In the genomic region with DNA sequence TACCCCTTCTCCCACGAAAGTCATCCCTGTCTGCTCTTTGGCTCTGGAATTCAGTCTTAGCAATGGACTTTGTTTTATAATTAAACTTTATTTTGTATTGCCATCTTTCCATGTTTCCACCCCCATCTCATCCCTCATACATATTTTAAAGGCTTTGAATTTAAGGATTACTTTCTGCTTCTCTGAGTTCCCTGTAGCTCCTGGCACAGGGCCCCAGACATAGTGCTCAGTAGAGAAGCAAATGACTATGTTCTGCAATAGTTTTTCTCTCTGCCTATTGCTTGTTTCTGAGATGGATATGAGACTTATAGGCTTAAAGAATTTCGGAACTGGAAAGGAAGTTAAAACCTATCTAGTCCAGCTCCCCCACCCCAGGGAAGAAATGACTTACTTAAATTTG, we compare ENCODE assay signal across 26 cellular contexts.
DNase-seq lines count a peak whose midpoint lies in the region; ATAC-seq and TF ChIP-seq lines count a peak whose summit lies in the region.
"Had no signal": no experiment of that assay in that cellular context is flagged by ENCODE, and none has a peak within 500 bp of the region (broad histone marks: within the 10 kb centered on the region; RNA-seq: fewer than 3 reads in every experiment).

No MANE protein-coding gene starts in this region.

- H3K4me3 ChIP-seq in left ventricle myocardium inferior (no peak overlapping the region), skeletal muscle tissue (ENCODE audit: low read length in 3 of 3) (no peak overlapping the region)
- H3K4me3 ChIP-seq: BLaER1, HAP-1, PC-9, SJSA1 had no signal

- peak overlapping the region; percentile 25 for H3K27ac Mint-ChIP-seq in activated B cell treated with CpG ODN at 0.5 μM for 24 hours
- peak overlapping the region; percentile 29 for H3K27ac Mint-ChIP-seq in mesothelial cell of epicardium
- H3K27ac Mint-ChIP-seq: CD4-positive, CD25-positive, alpha-beta regulatory T cell; HFFc6 had no signal

- peaks cover 58% of the 10 kb centered on the region for H3K4me1 ChIP-seq in left ventricle myocardium inferior
- peaks cover 39 to 42% (median 39%) of the 10 kb centered on the region in 3 donors for H3K4me1 ChIP-seq in skeletal muscle tissue (ENCODE audit: control insufficient read depth in 3 of 3, insufficient read depth in 3 of 3, low read length in 3 of 3)

- DNase-seq in left ventricle myocardium inferior = no peak
- no peak for DNase-seq in left ventricle myocardium superior
- no peak for DNase-seq in activated B cell treated with CpG ODN at 0.5 μM for 24 hours
- no peak for DNase-seq in mesothelial cell of epicardium (ENCODE audit: low spot score in 2 of 2, unreplicated experiment in 2 of 2)
- no peak for DNase-seq in stimulated activated CD4-positive, alpha-beta T cell treated with anti-CD3 and anti-CD28 coated beads, Interleukin-4, amount 100 ng/mL, for 1 hour
- DNase-seq in NCI-H226 = no peak
- no peak for DNase-seq in activated CD8-positive, alpha-beta memory T cell treated with anti-CD3 and anti-CD28 coated beads for 24 hours
- DNase-seq: CD4-positive, CD25-positive, alpha-beta regulatory T cell; GOT3; HFFc6; Karpas-422; NCI-H1105; NCI-H1436 treated with DMSO at 0.1 percent for 48 hours; NCI-H187 treated with DMSO at 0.1 percent for 48 hours; NCI-H2171 treated with DMSO at 0.1 percent for 48 hours; NCI-H446; NCI-H524 treated with DMSO at 0.1 percent for 48 hours; NCI-H774; NK-92 treated with Interleukin-12 subunit alpha and Interleukin-12 subunit beta, amount 100 ng/mL, for 24 hours; PC-9; Right ventricle myocardium superior had no signal

- POLR2A ChIA-PET in activated B cell treated with CpG ODN at 0.5 μM for 24 hours (lab: Charles Lee) = interaction anchor here (0.8 to 2.3 kb wide), 5 partner anchors 8 to 612 kb away, joined by 3 to 10 read pairs (median 4); no protein-coding TSS in a partner anchor

- H3K36me3 ChIP-seq in left ventricle myocardium inferior = no peaks in the 10 kb centered on the region
- H3K36me3 ChIP-seq in skeletal muscle tissue (ENCODE audit: control insufficient read depth in 3 of 3, insufficient read depth in 3 of 3, low read length in 3 of 3) = no peaks in the 10 kb centered on the region
- H3K36me3 ChIP-seq: BLaER1, HAP-1 had no signal

- H3K27me3 ChIP-seq in left ventricle myocardium inferior (ENCODE audit: low read depth) = no peaks in the 10 kb centered on the region
- H3K27me3 ChIP-seq in skeletal muscle tissue (ENCODE audit: control insufficient read depth in 3 of 3, insufficient read depth in 3 of 3, low read length in 3 of 3) = no peaks in the 10 kb centered on the region
- H3K27me3 ChIP-seq: BLaER1, SJSA1 had no signal

- no peak for ATAC-seq in left ventricle myocardium superior
- ATAC-seq in activated B cell treated with CpG ODN at 0.5 μM for 24 hours (ENCODE audit: low read depth) = no peak
- ATAC-seq: HepG2 had no signal

- H3K9me3 ChIP-seq in left ventricle myocardium inferior (replicated peaks) = no peaks in the 10 kb centered on the region
- no peaks in the 10 kb centered on the region for H3K9me3 ChIP-seq in skeletal muscle tissue (ENCODE audit: control insufficient read depth in 3 of 3, low read length in 3 of 3)
- H3K9me3 ChIP-seq: BLaER1, HAP-1, SJSA1 had no signal

- no peak overlapping the region for H3K9ac ChIP-seq in skeletal muscle tissue (ENCODE audit: low read depth in 1 of 3, low read length in 3 of 3)
- H3K9ac ChIP-seq: BLaER1 had no signal

- no peaks in the 10 kb centered on the region for H3K9me3 Mint-ChIP-seq in activated B cell treated with CpG ODN at 0.5 μM for 24 hours
- H3K9me3 Mint-ChIP-seq in mesothelial cell of epicardium = no peaks in the 10 kb centered on the region
- H3K9me3 Mint-ChIP-seq: CD4-positive, CD25-positive, alpha-beta regulatory T cell; HFFc6 had no signal

- H3K36me3 Mint-ChIP-seq in activated B cell treated with CpG ODN at 0.5 μM for 24 hours (ENCODE audit: low read depth) = no peaks in the 10 kb centered on the region
- H3K36me3 Mint-ChIP-seq in mesothelial cell of epicardium = no peaks in the 10 kb centered on the region

- CTCF ChIA-PET in activated B cell treated with CpG ODN at 0.5 μM for 24 hours (lab: Charles Lee) = interaction anchor here (1.3 to 1.5 kb wide), 2 partner anchors 8 to 611 kb away, joined by 4 to 5 read pairs; no protein-coding TSS in a partner anchor

- H3K4me3 Mint-ChIP-seq in activated B cell treated with CpG ODN at 0.5 μM for 24 hours (no peak overlapping the region), mesothelial cell of epicardium (no peak overlapping the region)
- H3K4me3 Mint-ChIP-seq: CD4-positive, CD25-positive, alpha-beta regulatory T cell; HFFc6 had no signal

- H3K27me3 Mint-ChIP-seq in activated B cell treated with CpG ODN at 0.5 μM for 24 hours = no peaks in the 10 kb centered on the region
- no peaks in the 10 kb centered on the region for H3K27me3 Mint-ChIP-seq in mesothelial cell of epicardium (ENCODE audit: low read depth)
- H3K27me3 Mint-ChIP-seq: CD4-positive, CD25-positive, alpha-beta regulatory T cell had no signal

- no peak for TF ChIP-seq CTCF in left ventricle myocardium inferior (IDR thresholded peaks at IDR 0.05; ENCODE audit: borderline replicate concordance)
- TF ChIP-seq CTCF in activated B cell treated with CpG ODN at 0.5 μM for 24 hours (IDR thresholded peaks at IDR 0.05) = no peak
- no peak for TF ChIP-seq CTCF in mesothelial cell of epicardium (IDR thresholded peaks at IDR 0.05; ENCODE audit: unreplicated experiment)

- H3K27ac ChIP-seq in left ventricle myocardium inferior (replicated peaks) (peak overlapping the region; percentile 87), skeletal muscle tissue (ENCODE audit: low read depth, low read length) (peak overlapping the region; percentile 95)
- H3K27ac ChIP-seq: BLaER1, PC-9, SJSA1 had no signal

- intact Hi-C loops in left ventricle myocardium inferior (cut with micrococcal nuclease) (no loop called here), left ventricle myocardium superior (cut with micrococcal nuclease) (no loop called here), activated B cell treated with CpG ODN at 0.5 μM for 24 hours (cut with micrococcal nuclease) (loop anchor here (1.0 kb wide), 1 partner anchor 8 kb away; no protein-coding TSS in a partner anchor)

- H3K4me1 Mint-ChIP-seq in activated B cell treated with CpG ODN at 0.5 μM for 24 hours (peaks cover 61% of the 10 kb centered on the region), mesothelial cell of epicardium (peaks cover 37% of the 10 kb centered on the region)
